ENCODE assay signal across 1 cellular context in genomic region chr7:86765931-86766330, GRCh38.
TF ChIP-seq lines count a peak whose summit lies in the region.

No MANE protein-coding gene starts in this region.

TF ChIP-seq in HepG2, 621 proteins besides CTCF, POLR2A, EP300 and RAD21 (continued from another document):
- TF ChIP-seq ZNF281 (CRISPR knock-in tag; IDR thresholded peaks at IDR 0.05; ENCODE audit: borderline replicate concordance) (no peak), CC2D1A (CRISPR knock-in tag; IDR thresholded peaks at IDR 0.05) (no peak), TARDBP (CRISPR knock-in tag; IDR thresholded peaks at IDR 0.05) (no peak)
